18 cellular contexts compared by ENCODE assay signal in genomic region chr15:31371520-31372240, GRCh38. TPM values are rescaled to one million over a fixed set of nuclear protein-coding genes. Genes with fewer than 3 reads are reported as not detected.
A peak's percentile ranks its signal among the peaks of the same experiment; 100 is the strongest.
DNase-seq lines count a peak whose midpoint lies in the region; ATAC-seq, FAIRE-seq and TF ChIP-seq lines count a peak whose summit lies in the region.
"Had no signal": no experiment of that assay in that cellular context is flagged by ENCODE, and none has a peak within 500 bp of the region (broad histone marks: within the 10 kb centered on the region; RNA-seq: fewer than 3 reads in every experiment).

No MANE protein-coding gene starts in this region.

- no TSS peak for BruUV-seq in GM12878 (replicated peaks; lab: Mats Ljungman, UMichigan)

- no peak overlapping the region for H2AFZ ChIP-seq in GM12878 (ENCODE audit: control insufficient read depth, low read depth, low read length)
- H2AFZ ChIP-seq: PC-9 had no signal

- in situ Hi-C loops in GM12878 (cut with MboI) = no loop called here
- in situ Hi-C loops in ACHN (cut with HindIII; ENCODE audit: low pct_ligation_motif_present, low pct_unique_long_range_greater_than_20kb, low sequenced_read_pairs) = no loop called here

- no peak for DNase-seq in activated CD4-positive, alpha-beta T cell treated with anti-CD3 and anti-CD28 coated beads, Interleukin-2, amount 10 ng/mL, durations not matched to agents 7 days and 5 days
- DNase-seq in activated CD4-positive, alpha-beta T cell treated with anti-CD3 and anti-CD28 coated beads for 48 hours = no peak
- no peak for DNase-seq in GM12878 (ENCODE audit: low read depth, low spot score)
- DNase-seq in naive thymus-derived CD4-positive, alpha-beta T cell = no peak
- DNase-seq in testis = no peak
- DNase-seq in ACHN = no peak
- DNase-seq in NCI-H2029 treated with DMSO at 0.1 percent for 48 hours (lab: John Stamatoyannopoulos, UW) = no peak
- DNase-seq: activated CD4-positive, alpha-beta T cell treated with anti-CD3 and anti-CD28 coated beads, Interleukin-2, amount 10 ng/mL, durations not matched to agents 24 days and 14 days; NCI-H187 had no signal

- H3K9me3 ChIP-seq in GM12878 (replicated peaks; ENCODE audit: control insufficient read depth, insufficient read depth, low read length) = no peaks in the 10 kb centered on the region; the same call in 2 of the 3 replicates
- H3K9me3 ChIP-seq in naive thymus-derived CD4-positive, alpha-beta T cell (ENCODE audit: control insufficient read depth in 2 of 3, low read length in 3 of 3) = peaks cover 0 to 6% (median 0%) of the 10 kb centered on the region in 3 experiments
- no peaks in the 10 kb centered on the region for H3K9me3 ChIP-seq in testis
- H3K9me3 ChIP-seq: neutrophil, thoracic aorta had no signal

- H3K9me3 Mint-ChIP-seq in activated CD4-positive, alpha-beta T cell treated with anti-CD3 and anti-CD28 coated beads, Interleukin-2, amount 10 ng/mL, durations not matched to agents 7 days and 5 days = peaks cover 7% of the 10 kb centered on the region
- peaks cover 0 to 5% (median 0%) of the 10 kb centered on the region in 11 donors for H3K9me3 Mint-ChIP-seq in naive thymus-derived CD4-positive, alpha-beta T cell
- H3K9me3 Mint-ChIP-seq: dendritic cell treated with granulocyte-macrophage colony-stimulating factor and Interleukin-4, amounts not matched to agents 40 ng/mL and 50 ng/mL, for 4 days had no signal

- ATAC-seq in GM12878 (no peak), HG03354 (IDR thresholded peaks at IDR 0.05; ENCODE audit: poor library complexity, severe bottlenecking, unreplicated experiment) (no peak)
- ATAC-seq in naive thymus-derived CD4-positive, alpha-beta T cell = no peak
- ATAC-seq: HCT116 had no signal

- H3K4me3 ChIP-seq in GM12878 (no peak overlapping the region), testis (no peak overlapping the region)
- H3K4me3 ChIP-seq in naive thymus-derived CD4-positive, alpha-beta T cell (ENCODE audit: low read length) = no peak overlapping the region
- H3K4me3 ChIP-seq: PC-9, skin epidermis, thoracic aorta had no signal

- TF ChIP-seq RAD21 in GM12878 (IDR thresholded peaks at IDR 0.05; ENCODE audit: insufficient read depth, low read depth, low read length) = no peak

- peak overlapping the region; percentile 57 for H3K27ac Mint-ChIP-seq in activated CD4-positive, alpha-beta T cell treated with anti-CD3 and anti-CD28 coated beads, Interleukin-2, amount 10 ng/mL, durations not matched to agents 7 days and 5 days
- peak overlapping the region in 6 of 9 donors; percentile 9 to 98 (median 90) for H3K27ac Mint-ChIP-seq in naive thymus-derived CD4-positive, alpha-beta T cell
- H3K27ac Mint-ChIP-seq: dendritic cell treated with granulocyte-macrophage colony-stimulating factor and Interleukin-4, amounts not matched to agents 40 ng/mL and 50 ng/mL, for 4 days had no signal

- intact Hi-C loops in GM12878 (cut with micrococcal nuclease; ENCODE audit: unreplicated experiment) = no loop called here
- intact Hi-C loops in naive thymus-derived CD4-positive, alpha-beta T cell (cut with micrococcal nuclease) = no loop called here
- intact Hi-C loops in testis (cut with DNase I; ENCODE audit: low total_unique reads) = no loop called here

- peaks cover 77% of the 10 kb centered on the region for H3K36me3 Mint-ChIP-seq in activated CD4-positive, alpha-beta T cell treated with anti-CD3 and anti-CD28 coated beads, Interleukin-2, amount 10 ng/mL, durations not matched to agents 7 days and 5 days (ENCODE audit: low read depth)
- H3K36me3 Mint-ChIP-seq in naive thymus-derived CD4-positive, alpha-beta T cell = peaks cover 7 to 35% (median 13%) of the 10 kb centered on the region in 5 donors

- no peak for TF ChIP-seq CTCF in GM12878 (IDR thresholded peaks at IDR 0.05 in 2 of 3, conservative IDR thresholded peaks at IDR 0.05 in 1 of 3; ENCODE audit: control insufficient read depth in 2 of 3, extremely low read depth in 1 of 3, insufficient read depth in 1 of 3, low read depth in 3 of 3, low read length in 3 of 3)
- no peak for TF ChIP-seq CTCF in testis (IDR thresholded peaks at IDR 0.05)

- no peaks in the 10 kb centered on the region for H3K27me3 Mint-ChIP-seq in activated CD4-positive, alpha-beta T cell treated with anti-CD3 and anti-CD28 coated beads, Interleukin-2, amount 10 ng/mL, durations not matched to agents 7 days and 5 days
- H3K27me3 Mint-ChIP-seq in naive thymus-derived CD4-positive, alpha-beta T cell = no peaks in the 10 kb centered on the region
- H3K27me3 Mint-ChIP-seq: activated CD4-positive, alpha-beta T cell treated with anti-CD3 and anti-CD28 coated beads, Interleukin-2, amount 10 ng/mL, durations not matched to agents 24 days and 14 days; dendritic cell treated with granulocyte-macrophage colony-stimulating factor and Interleukin-4, amounts not matched to agents 40 ng/mL and 50 ng/mL, for 4 days had no signal

- H3K4me3 Mint-ChIP-seq in activated CD4-positive, alpha-beta T cell treated with anti-CD3 and anti-CD28 coated beads, Interleukin-2, amount 10 ng/mL, durations not matched to agents 7 days and 5 days = no peak overlapping the region
- H3K4me3 Mint-ChIP-seq in naive thymus-derived CD4-positive, alpha-beta T cell = no peak overlapping the region
- H3K4me3 Mint-ChIP-seq: activated CD4-positive, alpha-beta T cell treated with anti-CD3 and anti-CD28 coated beads, Interleukin-2, amount 10 ng/mL, durations not matched to agents 24 days and 14 days; CD14-positive monocyte; dendritic cell treated with granulocyte-macrophage colony-stimulating factor and Interleukin-4, amounts not matched to agents 40 ng/mL and 50 ng/mL, for 4 days had no signal

- peak; percentile 50 for TF ChIP-seq POLR2A in GM12878 (IDR thresholded peaks at IDR 0.05; ENCODE audit: low read depth, low read length)
- TF ChIP-seq POLR2A in testis (IDR thresholded peaks at IDR 0.05) = no peak

- H3K4me1 ChIP-seq in GM12878 (ENCODE audit: control insufficient read depth, insufficient read depth, low read length) (peaks cover 28% of the 10 kb centered on the region), testis (peaks cover 39% of the 10 kb centered on the region)
- peaks cover 57 to 68% of the 10 kb centered on the region in 2 donors for H3K4me1 ChIP-seq in naive thymus-derived CD4-positive, alpha-beta T cell (ENCODE audit: control insufficient read depth in 2 of 2, insufficient read depth in 2 of 2, low read length in 2 of 2)

- peaks cover 43% of the 10 kb centered on the region for H3K79me2 ChIP-seq in GM12878 (ENCODE audit: control insufficient read depth, insufficient read depth, low read length)

- no peak overlapping the region for H3K9ac ChIP-seq in GM12878 (ENCODE audit: control insufficient read depth, insufficient read depth, low read length)

- no peak for FAIRE-seq in GM12878 (lab: Jason Lieb, UNC)

- H3K36me3 ChIP-seq in GM12878 (ENCODE audit: control insufficient read depth in 2 of 2, insufficient read depth in 2 of 2, low read length in 1 of 2) = peaks cover 24 to 43% of the 10 kb centered on the region in 2 experiments; a peak in 3 of 4 replicates
- H3K36me3 ChIP-seq in naive thymus-derived CD4-positive, alpha-beta T cell (ENCODE audit: control insufficient read depth in 2 of 3, insufficient read depth in 3 of 3, low read length in 3 of 3) = peaks cover 5 to 46% (median 5%) of the 10 kb centered on the region in 3 experiments
- H3K36me3 ChIP-seq in testis (ENCODE audit: low read depth, missing control alignments) = no peaks in the 10 kb centered on the region

- TF ChIP-seq EP300 in GM12878 (IDR thresholded peaks at IDR 0.05; ENCODE audit: borderline replicate concordance in 1 of 2, control insufficient read depth in 1 of 2, low read depth in 2 of 2, low read length in 2 of 2) = no peak

- WGBS in GM12878 (ENCODE audit: insufficient coverage, insufficient replicate concordance, low lambda C conversion rate, missing lambda C conversion rate) = 91% methylated on average over 24 of the region's 38 CpGs
- WGBS in testis, 2 donors = 95 to 98% methylated on average over 12 to 38 of the region's 38 CpGs

- no peak overlapping the region for H3K4me2 ChIP-seq in GM12878 (ENCODE audit: control insufficient read depth, insufficient read depth)
- H3K4me2 ChIP-seq: PC-9 had no signal

- CTCF ChIA-PET in activated CD4-positive, alpha-beta T cell treated with anti-CD3 and anti-CD28 coated beads, Interleukin-2, amount 10 ng/mL, durations not matched to agents 7 days and 5 days (lab: Charles Lee) = interaction anchor here (1.3 kb wide), 1 partner anchor 8 kb away, joined by 3 read pairs; no protein-coding TSS in a partner anchor
- CTCF ChIA-PET in GM12878 (lab: Yijun Ruan, JAX) = interaction anchor here (1.2 kb wide), 1 partner anchor 63 kb away, joined by 3 read pairs; no protein-coding TSS in a partner anchor
- CTCF ChIA-PET in naive thymus-derived CD4-positive, alpha-beta T cell (lab: Charles Lee) = no interaction called here

- RAD21 ChIA-PET in GM12878 (lab: Charles Lee; ENCODE audit: unreplicated experiment) = no interaction called here

- H4K20me1 ChIP-seq in GM12878 (ENCODE audit: control insufficient read depth, insufficient read depth) = peaks cover 8% of the 10 kb centered on the region

- H3K27ac ChIP-seq in GM12878 (ENCODE audit: control insufficient read depth, insufficient read depth) (no peak overlapping the region), testis (peak overlapping the region; percentile 10 to 74)
- no peak overlapping the region for H3K27ac ChIP-seq in naive thymus-derived CD4-positive, alpha-beta T cell (ENCODE audit: low read depth, low read length)
- H3K27ac ChIP-seq: 22Rv1, neutrophil, PC-9, thoracic aorta had no signal

- peaks cover 85% of the 10 kb centered on the region for H3K4me1 Mint-ChIP-seq in activated CD4-positive, alpha-beta T cell treated with anti-CD3 and anti-CD28 coated beads, Interleukin-2, amount 10 ng/mL, durations not matched to agents 7 days and 5 days
- H3K4me1 Mint-ChIP-seq in naive thymus-derived CD4-positive, alpha-beta T cell = peaks cover 58 to 97% (median 83%) of the 10 kb centered on the region in 7 donors

- H3K27me3 ChIP-seq in GM12878 (replicated peaks in 1 of 2; ENCODE audit: control insufficient read depth in 2 of 2, insufficient read depth in 2 of 2, low read length in 1 of 2) = no peaks in the 10 kb centered on the region
- no peaks in the 10 kb centered on the region for H3K27me3 ChIP-seq in naive thymus-derived CD4-positive, alpha-beta T cell (ENCODE audit: control insufficient read depth in 2 of 2, insufficient read depth in 2 of 2, low read length in 2 of 2)
- H3K27me3 ChIP-seq in testis = no peaks in the 10 kb centered on the region
- H3K27me3 ChIP-seq: neutrophil had no signal

- POLR2A ChIA-PET in activated CD4-positive, alpha-beta T cell treated with anti-CD3 and anti-CD28 coated beads, Interleukin-2, amount 10 ng/mL, durations not matched to agents 7 days and 5 days (lab: Charles Lee) = no interaction called here
- POLR2A ChIA-PET in GM12878 (lab: Charles Lee) = no interaction called here
- POLR2A ChIA-PET in naive thymus-derived CD4-positive, alpha-beta T cell (lab: Charles Lee) = interaction anchor here (1.1 kb wide), 1 partner anchor 15 kb away, joined by 3 read pairs; no protein-coding TSS in a partner anchor

- SMC1A ChIA-PET in GM12878 (lab: Charles Lee; ENCODE audit: uncharacterized antibody, unreplicated experiment) = no interaction called here

RNA-seq across cellular contexts. Expression of gene KLF13, which starts 45.0 kb away (rescaled TPM):
- total RNA-seq in activated CD4-positive, alpha-beta T cell treated with anti-CD3 and anti-CD28 coated beads, Interleukin-2, amount 10 ng/mL, durations not matched to agents 7 days and 5 days = 100 to 1,000 TPM; 235 to 264 TPM
- total RNA-seq in GM12878 (2013; cell fraction: nucleolus; rRNA removed) = 47.3 and 48.6 TPM in 2 replicates
- total RNA-seq in GM12878 (2014; rRNA removed) = 49.3 and 51.8 TPM in 2 replicates
- total RNA-seq in GM12878 (2014; rRNA removed; fragmentation: Illumina TruSeq; extraction: Trizol) = 64.7 and 65.1 TPM in 2 replicates
- 109 and 112 TPM in 2 replicates for total RNA-seq in GM12878 (2021)
- 21.1 TPM for polyA plus RNA-seq in GM12878 (2011; ENCODE audit: low read depth)
- 71.9 and 72.0 TPM in 2 replicates for polyA plus RNA-seq in GM12878 (2011; rRNA removed)
- polyA plus RNA-seq in GM12878 (2011; cell fraction: cytosol; rRNA removed) = 40.2 and 46.9 TPM in 2 replicates
- polyA plus RNA-seq in GM12878 (2011; cell fraction: nucleus; rRNA removed) = 35.3 and 41.2 TPM in 2 replicates
- 50.2 and 70.7 TPM in 2 replicates for polyA plus RNA-seq in GM12878 (2012)
- polyA plus RNA-seq in GM12878 (2014; fragmentation: Illumina TruSeq; extraction: Trizol) = 42.3 and 48.2 TPM in 2 replicates
- polyA plus RNA-seq in GM12878 (2014; fragmentation: Nextera tagmentation; extraction: Ambion mirVana) = 10 to 100 TPM; 31.1 to 63.1 TPM
- polyA plus RNA-seq in GM12878 (2014; rRNA removed) = 51.0 and 52.4 TPM in 2 replicates
- polyA plus RNA-seq in GM12878 (2016; fragmentation: Nextera tagmentation; extraction: Ambion mirVana) = 10 to 100 TPM; 20.3 to 24.4 TPM
- 55.7 and 58.5 TPM in 2 replicates for polyA minus RNA-seq in GM12878 (2011; rRNA and poly(A)+ RNA removed)
- 23.3 and 37.1 TPM in 2 replicates for polyA minus RNA-seq in GM12878 (2011; cell fraction: cytosol; rRNA and poly(A)+ RNA removed)
- 10.3 and 17.7 TPM in 2 replicates for polyA minus RNA-seq in GM12878 (2011; cell fraction: nucleus; rRNA and poly(A)+ RNA removed)
- 100 to 1,000 TPM; 175 to 256 (median 199) TPM for total RNA-seq in naive thymus-derived CD4-positive, alpha-beta T cell
- polyA plus RNA-seq in naive thymus-derived CD4-positive, alpha-beta T cell = 10 to 100 TPM; 42.4 to 53.7 TPM
- total RNA-seq in testis = 10 to 100 TPM; 41.9 to 61.7 TPM
- polyA plus RNA-seq in testis (ENCODE audit: insufficient read depth, low read depth, low replicate concordance) = 45.7 TPM

Comparison
In these comparisons a context has a peak if more than half of its experiments do, and no peak if none do; other contexts are left out.
1. H3K27ac ChIP-seq: peak in testis (2 of 2); none in GM12878 (single experiment) and naive thymus-derived CD4-positive, alpha-beta T cell (single experiment).